Comparison of ENCODE assay signal across 29 cellular contexts in genomic region chr3:133773732-133774131, GRCh38.
"Had no signal": no experiment of that assay in that cellular context is flagged by ENCODE, and none has a peak within 500 bp of the region (broad histone marks: within the 10 kb centered on the region; RNA-seq: fewer than 3 reads in every experiment).

No MANE protein-coding gene starts in this region.

- DNase-seq: stimulated activated CD4-positive, alpha-beta T cell treated with anti-CD3 and anti-CD28 coated beads, Interleukin-2, amount 100 ng/mL, for 48 hours; stimulated activated CD4-positive, alpha-beta T cell treated with anti-CD3 and anti-CD28 coated beads, Interleukin-4, amount 100 ng/mL, for 1 hour; stimulated activated CD4-positive, alpha-beta T cell treated with anti-CD3 and anti-CD28 coated beads, Interleukin-4, amount 100 ng/mL, for 24 hours; stimulated activated CD4-positive, alpha-beta T cell treated with anti-CD3 and anti-CD28 coated beads, Interleukin-4, amount 100 ng/mL, for 4 hours; stimulated activated CD8-positive, alpha-beta memory T cell treated with anti-CD3 and anti-CD28 coated beads, Interleukin-4, amount 100 ng/mL, for 48 hours; stimulated activated naive B cell treated with anti-CD40 and anti-IgM and Interleukin-4, amounts not matched to agents 10 μg/mL and 1 μg/mL and 100 μg/mL, for 72 hours; stimulated activated naive CD4-positive, alpha-beta T cell; stimulated activated naive CD4-positive, alpha-beta T cell treated with Interleukin-2 at 50 U/mL for 16 hours; stimulated activated naive CD8-positive, alpha-beta T cell treated with anti-CD3 and anti-CD28 coated beads, Interleukin-15, amount 100 ng/mL, for 72 hours; stimulated activated naive CD8-positive, alpha-beta T cell treated with anti-CD3 and anti-CD28 coated beads, Interleukin-15, Interleukin-2, amounts not matched to agents 100 U/mL and 50 U/mL, for 24 hours; stomach; substantia nigra; testis; thyroid gland; tibial artery; transverse colon; trophoblast cell; upper lobe of left lung; upper lobe of right lung; uterus had no signal

- H3K27ac ChIP-seq: stomach, suprapubic skin, testis, thoracic aorta, thyroid gland, tibial artery, tibial nerve, transverse colon, upper lobe of left lung, upper lobe of right lung, uterus, vagina had no signal

- H3K27me3 ChIP-seq: stomach, suprapubic skin, testis, thyroid gland, tibial artery, tibial nerve, transverse colon, upper lobe of left lung, upper lobe of right lung, uterus, vagina had no signal

- ATAC-seq: stimulated activated effector memory CD8-positive, alpha-beta T cell treated with anti-CD3 and anti-CD28 coated beads, Interleukin-12 subunit alpha, Interleukin-12 subunit beta, amount 100 ng/mL, for 72 hours; stimulated activated memory B cell treated with anti-CD40 and anti-IgM and Interleukin-4, amounts not matched to agents 10 μg/mL and 1 μg/mL and 100 μg/mL, for 72 hours; stimulated activated naive B cell treated with anti-CD40 and anti-IgM and Interleukin-4, amounts not matched to agents 10 μg/mL and 1 μg/mL and 100 μg/mL, for 72 hours; stimulated activated naive CD8-positive, alpha-beta T cell treated with anti-CD3 and anti-CD28 coated beads, Interleukin-15, amount 100 ng/mL, for 72 hours; stimulated activated naive CD8-positive, alpha-beta T cell treated with anti-CD3 and anti-CD28 coated beads, Interleukin-15, Interleukin-2, amounts not matched to agents 100 U/mL and 50 U/mL, for 24 hours; upper lobe of right lung had no signal

- H3K36me3 ChIP-seq: stomach, suprapubic skin, thoracic aorta, thyroid gland, tibial artery, transverse colon, upper lobe of left lung, upper lobe of right lung, uterus, vagina had no signal

- FAIRE-seq: urothelium cell line had no signal

- H3K9me3 Mint-ChIP-seq: stimulated activated effector memory CD8-positive, alpha-beta T cell treated with anti-CD3 and anti-CD28 coated beads, Interleukin-12 subunit alpha, Interleukin-12 subunit beta, amount 100 ng/mL, for 72 hours; stimulated activated memory B cell treated with anti-CD40 and anti-IgM and Interleukin-4, amounts not matched to agents 10 μg/mL and 1 μg/mL and 100 μg/mL, for 72 hours; stimulated activated naive B cell treated with anti-CD40 and anti-IgM and Interleukin-4, amounts not matched to agents 10 μg/mL and 1 μg/mL and 100 μg/mL, for 72 hours; stimulated activated naive CD8-positive, alpha-beta T cell treated with anti-CD3 and anti-CD28 coated beads, Interleukin-15, amount 100 ng/mL, for 72 hours; stimulated activated naive CD8-positive, alpha-beta T cell treated with anti-CD3 and anti-CD28 coated beads, Interleukin-15, Interleukin-2, amounts not matched to agents 100 ng/mL and 50 ng/mL, for 24 hours; type B pancreatic cell had no signal

- H3K27me3 Mint-ChIP-seq: type B pancreatic cell had no signal

- H3K4me3 Mint-ChIP-seq: stimulated activated effector memory CD8-positive, alpha-beta T cell treated with anti-CD3 and anti-CD28 coated beads, Interleukin-12 subunit alpha, Interleukin-12 subunit beta, amount 100 ng/mL, for 72 hours; stimulated activated memory B cell treated with anti-CD40 and anti-IgM and Interleukin-4, amounts not matched to agents 10 μg/mL and 1 μg/mL and 100 μg/mL, for 72 hours; stimulated activated naive B cell treated with anti-CD40 and anti-IgM and Interleukin-4, amounts not matched to agents 10 μg/mL and 1 μg/mL and 100 μg/mL, for 72 hours; stimulated activated naive CD8-positive, alpha-beta T cell treated with anti-CD3 and anti-CD28 coated beads, Interleukin-15, amount 100 ng/mL, for 72 hours; stimulated activated naive CD8-positive, alpha-beta T cell treated with anti-CD3 and anti-CD28 coated beads, Interleukin-15, Interleukin-2, amounts not matched to agents 100 ng/mL and 50 ng/mL, for 24 hours; type B pancreatic cell had no signal

- H3K27ac Mint-ChIP-seq: stimulated activated effector memory CD8-positive, alpha-beta T cell treated with anti-CD3 and anti-CD28 coated beads, Interleukin-12 subunit alpha, Interleukin-12 subunit beta, amount 100 ng/mL, for 72 hours; stimulated activated memory B cell treated with anti-CD40 and anti-IgM and Interleukin-4, amounts not matched to agents 10 μg/mL and 1 μg/mL and 100 μg/mL, for 72 hours; stimulated activated naive B cell treated with anti-CD40 and anti-IgM and Interleukin-4, amounts not matched to agents 10 μg/mL and 1 μg/mL and 100 μg/mL, for 72 hours; stimulated activated naive CD8-positive, alpha-beta T cell treated with anti-CD3 and anti-CD28 coated beads, Interleukin-15, Interleukin-2, amounts not matched to agents 100 ng/mL and 50 ng/mL, for 24 hours; type B pancreatic cell had no signal

- H3K36me3 Mint-ChIP-seq: stimulated activated effector memory CD8-positive, alpha-beta T cell treated with anti-CD3 and anti-CD28 coated beads, Interleukin-12 subunit alpha, Interleukin-12 subunit beta, amount 100 ng/mL, for 72 hours; stimulated activated memory B cell treated with anti-CD40 and anti-IgM and Interleukin-4, amounts not matched to agents 10 μg/mL and 1 μg/mL and 100 μg/mL, for 72 hours; stimulated activated naive B cell treated with anti-CD40 and anti-IgM and Interleukin-4, amounts not matched to agents 10 μg/mL and 1 μg/mL and 100 μg/mL, for 72 hours; type B pancreatic cell had no signal

- H3K4me3 ChIP-seq: stomach, suprapubic skin, testis, thoracic aorta, thyroid gland, tibial artery, tibial nerve, transverse colon, upper lobe of left lung, upper lobe of right lung, uterus, vagina had no signal

- H3K4me1 ChIP-seq: stomach, suprapubic skin, testis, thyroid gland, tibial artery, tibial nerve, transverse colon, upper lobe of left lung, upper lobe of right lung, uterus, vagina had no signal

- H3K4me1 Mint-ChIP-seq: stimulated activated effector memory CD8-positive, alpha-beta T cell treated with anti-CD3 and anti-CD28 coated beads, Interleukin-12 subunit alpha, Interleukin-12 subunit beta, amount 100 ng/mL, for 72 hours; stimulated activated memory B cell treated with anti-CD40 and anti-IgM and Interleukin-4, amounts not matched to agents 10 μg/mL and 1 μg/mL and 100 μg/mL, for 72 hours; stimulated activated naive B cell treated with anti-CD40 and anti-IgM and Interleukin-4, amounts not matched to agents 10 μg/mL and 1 μg/mL and 100 μg/mL, for 72 hours; stimulated activated naive CD8-positive, alpha-beta T cell treated with anti-CD3 and anti-CD28 coated beads, Interleukin-15, amount 100 ng/mL, for 72 hours had no signal

- H3K9me3 ChIP-seq: stomach, suprapubic skin, testis, thoracic aorta, thyroid gland, tibial artery, tibial nerve, transverse colon, upper lobe of left lung, upper lobe of right lung, uterus, vagina had no signal
